8 cellular contexts compared by ENCODE assay signal in genomic region chr4:112230879-112231778, GRCh38. TPM values are rescaled to one million over a fixed set of nuclear protein-coding genes. Genes with fewer than 3 reads are reported as not detected.
DNase-seq lines count a peak whose midpoint lies in the region; ATAC-seq and TF ChIP-seq lines count a peak whose summit lies in the region.

No MANE protein-coding gene starts in this region.

- H3K9ac ChIP-seq in mucosa of rectum (ENCODE audit: low read depth in 1 of 2, low read length in 2 of 2), result peak overlapping the region; percentile 96 to 97

- DNase-seq in DMS 273 treated with DMSO at 0.1 percent for 48 hours (lab: John Stamatoyannopoulos, UW), result peak; percentile 84
- DNase-seq in KBM-7, result peak; percentile 98
- DNase-seq in PC-9, result peak; percentile 96 to 98
- DNase-seq in activated T-cell treated with anti-CD3 and anti-CD28 coated beads, Interleukin-2, amount 50 U/mL, for 4 hours, result peak; percentile 95
- peak; percentile 92 for DNase-seq in stimulated activated CD8-positive, alpha-beta memory T cell treated with anti-CD3 and anti-CD28 coated beads, Interleukin-4, amount 100 ng/mL, for 4 hours (ENCODE audit: low read depth in 2 of 2, low spot score in 1 of 2)

- peak overlapping the region; percentile 94 for H3K27ac ChIP-seq in PC-9
- H3K27ac ChIP-seq in esophagus (ENCODE audit: low read depth in 2 of 2, low read length in 1 of 2), result peak overlapping the region; percentile 89 to 100
- H3K27ac ChIP-seq in mucosa of rectum (ENCODE audit: low read depth in 2 of 2, low read length in 2 of 2), result peak overlapping the region; percentile 99 to 100

- no peaks in the 10 kb centered on the region for H3K9me2 ChIP-seq in PC-9 (ENCODE audit: insufficient read depth)

- H3K9me3 Mint-ChIP-seq in activated T-cell treated with anti-CD3 and anti-CD28 coated beads, Interleukin-2, amount 50 U/mL, for 4 hours, result no peaks in the 10 kb centered on the region

- POLR2A ChIA-PET in PC-9 (lab: Charles Lee; ENCODE audit: unreplicated experiment), result interaction anchor here (0.6 to 0.7 kb wide), 3 partner anchors 16 to 1757 kb away, joined by 4 to 10 read pairs (median 5); no protein-coding TSS in a partner anchor

- peaks cover 32% of the 10 kb centered on the region for H3F3A ChIP-seq in PC-9 (ENCODE audit: insufficient read depth, low read depth)

- 0 to 1% methylated on average over 48 to 52 of the region's 52 CpGs for WGBS in esophagus, 2 donors

- H3K79me2 ChIP-seq in PC-9 (ENCODE audit: low read depth), result peaks cover 58% of the 10 kb centered on the region

- peaks cover 29% of the 10 kb centered on the region for H3K4me1 Mint-ChIP-seq in activated T-cell treated with anti-CD3 and anti-CD28 coated beads, Interleukin-2, amount 50 U/mL, for 4 hours (ENCODE audit: low read depth)

- TSS peak; percentile 77 for BruUV-seq in PC-9 (replicated peaks; lab: Mats Ljungman, UMichigan)

- peak overlapping the region; percentile 89 for H3K4me2 ChIP-seq in PC-9

- no peaks in the 10 kb centered on the region for H3K36me3 Mint-ChIP-seq in activated T-cell treated with anti-CD3 and anti-CD28 coated beads, Interleukin-2, amount 50 U/mL, for 4 hours (ENCODE audit: insufficient read depth)

- ATAC-seq in GM21723 (IDR thresholded peaks at IDR 0.05; ENCODE audit: unreplicated experiment), result peak; percentile 85
- peak; percentile 93 for ATAC-seq in activated T-cell treated with anti-CD3 and anti-CD28 coated beads, Interleukin-2, amount 50 U/mL, for 4 hours

- in situ Hi-C loops in KBM-7 (cut with MboI; ENCODE audit: low pct_unique_long_range_greater_than_20kb, low sequenced_read_pairs), result no loop called here

- TF ChIP-seq CTCF in PC-9 (conservative IDR thresholded peaks at IDR 0.05), result no peak

- H3K27me3 ChIP-seq in PC-9 (ENCODE audit: insufficient read depth, low read depth) (no peaks in the 10 kb centered on the region), esophagus (ENCODE audit: control insufficient read depth in 1 of 2, insufficient read depth in 2 of 2, low read length in 2 of 2) (no peaks in the 10 kb centered on the region), mucosa of rectum (ENCODE audit: control insufficient read depth in 2 of 2, insufficient read depth in 2 of 2, low read length in 2 of 2) (no peaks in the 10 kb centered on the region)

- H3K4me3 ChIP-seq in PC-9 (peak overlapping the region; percentile 70), esophagus (ENCODE audit: low read depth in 1 of 2, low read length in 2 of 2) (peak overlapping the region; percentile 85 to 94), mucosa of rectum (ENCODE audit: low read length in 2 of 2) (peak overlapping the region; percentile 89 to 97)

- no peaks in the 10 kb centered on the region for H3K27me3 Mint-ChIP-seq in activated T-cell treated with anti-CD3 and anti-CD28 coated beads, Interleukin-2, amount 50 U/mL, for 4 hours (ENCODE audit: low read depth)

- peak overlapping the region; percentile 94 for H3K4me3 Mint-ChIP-seq in activated T-cell treated with anti-CD3 and anti-CD28 coated beads, Interleukin-2, amount 50 U/mL, for 4 hours

- CTCF ChIA-PET in PC-9 (lab: Charles Lee), result no interaction called here

- peak overlapping the region; percentile 91 for H2AFZ ChIP-seq in PC-9

- H3K36me3 ChIP-seq in PC-9 (ENCODE audit: low read depth) (no peaks in the 10 kb centered on the region), esophagus (ENCODE audit: control insufficient read depth in 2 of 2, insufficient read depth in 2 of 2, low read length in 1 of 2) (no peaks in the 10 kb centered on the region), mucosa of rectum (ENCODE audit: control insufficient read depth in 2 of 2, insufficient read depth in 2 of 2, low read length in 2 of 2) (no peaks in the 10 kb centered on the region)

- H3K4me1 ChIP-seq in PC-9 (replicated peaks; ENCODE audit: insufficient read depth), result peaks cover 44% of the 10 kb centered on the region
- H3K4me1 ChIP-seq in esophagus (ENCODE audit: control insufficient read depth in 2 of 2, insufficient read depth in 2 of 2, low read length in 1 of 2), result no peaks in the 10 kb centered on the region
- peaks cover 3 to 9% of the 10 kb centered on the region in 2 donors for H3K4me1 ChIP-seq in mucosa of rectum (ENCODE audit: control insufficient read depth in 2 of 2, insufficient read depth in 2 of 2, low read length in 2 of 2)

- peaks cover 29% of the 10 kb centered on the region for H4K20me1 ChIP-seq in PC-9 (ENCODE audit: insufficient read depth)

- intact Hi-C loops in PC-9 (cut with micrococcal nuclease; ENCODE audit: unreplicated experiment), result loop anchor here (2.0 kb wide), 1 partner anchor 118 kb away; no protein-coding TSS in a partner anchor

- no peaks in the 10 kb centered on the region for H3K9me3 ChIP-seq in PC-9 (ENCODE audit: insufficient read depth, low read depth)
- H3K9me3 ChIP-seq in esophagus (ENCODE audit: control insufficient read depth in 2 of 2, insufficient read depth in 1 of 2, low read depth in 1 of 2, low read length in 1 of 2), result no peaks in the 10 kb centered on the region
- no peaks in the 10 kb centered on the region for H3K9me3 ChIP-seq in mucosa of rectum (ENCODE audit: control insufficient read depth in 2 of 2, low read length in 2 of 2)

RNA-seq across cellular contexts. Expression of gene AP1AR, which starts 0.5 kb away (rescaled TPM):
- 27.6 and 35.8 TPM in 2 replicates for total RNA-seq in PC-9 (2021)
- total RNA-seq in activated T-cell treated with anti-CD3 and anti-CD28 coated beads, Interleukin-2, amount 50 U/mL, for 4 hours, result 10 to 100 TPM; 19.1 to 27.4 (median 20.6) TPM
- polyA plus RNA-seq in esophagus, result 10 to 100 TPM in 1 of 2 donors, 1 to 10 TPM in 1; 8.3 to 10.3 TPM

RNA-seq across cellular contexts. Expression of gene TIFA, which starts 54.6 kb away (rescaled TPM):
- total RNA-seq in PC-9 (2021), result 12.6 and 15.6 TPM in 2 replicates
- 10 to 100 TPM; 13.4 to 29.9 (median 21.1) TPM for total RNA-seq in activated T-cell treated with anti-CD3 and anti-CD28 coated beads, Interleukin-2, amount 50 U/mL, for 4 hours
- polyA plus RNA-seq in esophagus, result 1 to 10 TPM; 6.5 to 9.8 TPM

Comparison
In these comparisons a context has a peak if more than half of its experiments do, and no peak if none do; other contexts are left out.
1. Peak in every context shown above with its lines: DNase-seq, ATAC-seq, H3K4me3 ChIP-seq and H3K27ac ChIP-seq.